8 cellular contexts compared by ENCODE assay signal in the genomic region with DNA sequence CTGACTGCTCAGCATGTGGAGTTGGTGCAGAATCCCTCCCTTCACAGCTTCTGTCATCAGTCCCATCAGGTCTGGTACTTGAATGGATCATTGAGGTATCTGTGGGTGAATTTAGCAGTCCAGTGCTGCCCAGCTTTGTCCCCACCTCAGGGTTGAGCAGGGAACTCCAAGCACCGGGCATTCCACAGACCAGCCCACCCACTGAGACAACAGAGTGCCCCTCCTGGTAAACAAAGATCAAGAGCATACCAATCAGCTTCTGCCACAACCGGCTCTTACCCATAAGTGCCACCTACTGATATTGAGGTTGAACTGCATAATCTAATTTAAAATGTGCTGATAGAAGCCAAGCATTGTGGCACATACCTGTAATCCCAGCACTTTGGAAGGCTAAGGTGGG. TPM values are rescaled to one million over a fixed set of nuclear protein-coding genes. Genes with fewer than 3 reads are reported as not detected.
DNase-seq lines count a peak whose midpoint lies in the region; ATAC-seq lines count a peak whose summit lies in the region.

No MANE protein-coding gene starts in this region.

- no CpG with 5 or more reads among the region's 2 CpGs for WGBS in neuronal stem cell (ENCODE audit: extremely low coverage in 2 of 2, insufficient read length in 2 of 2, insufficient replicate concordance in 1 of 2), 2 donors

- no peak overlapping the region for H3K9ac ChIP-seq in neuronal stem cell (ENCODE audit: low read depth, low read length, poor library complexity)

- H2AFZ ChIP-seq in neuronal stem cell (ENCODE audit: low read length): peak overlapping the region; percentile 2

- no peaks in the 10 kb centered on the region for H3K27me3 ChIP-seq in neuronal stem cell (ENCODE audit: control insufficient read depth in 3 of 3, insufficient read depth in 3 of 3, low read depth in 1 of 3, low read length in 3 of 3)

- H3K4me1 ChIP-seq in neuronal stem cell (ENCODE audit: control insufficient read depth in 2 of 2, insufficient read depth in 1 of 2, low read depth in 1 of 2, low read length in 2 of 2): no peaks in the 10 kb centered on the region

- no peak overlapping the region for H3K14ac ChIP-seq in neuronal stem cell (ENCODE audit: low read length)

- H3K36me3 ChIP-seq in neuronal stem cell (replicated peaks in 1 of 2; ENCODE audit: control insufficient read depth in 2 of 2, insufficient read depth in 2 of 2, low read length in 2 of 2): no peaks in the 10 kb centered on the region

- no peak overlapping the region for H2AK5ac ChIP-seq in neuronal stem cell (ENCODE audit: low read depth, low read length)

- H3K23ac ChIP-seq in neuronal stem cell (ENCODE audit: low read depth, low read length, poor library complexity): no peak overlapping the region

- no peak overlapping the region for H3K18ac ChIP-seq in neuronal stem cell (ENCODE audit: low read length)

- no peak overlapping the region for H2BK15ac ChIP-seq in neuronal stem cell (ENCODE audit: low read length)

- no peaks in the 10 kb centered on the region for H3K79me1 ChIP-seq in neuronal stem cell (ENCODE audit: low read depth, low read length)

- ATAC-seq in HG03457 (IDR thresholded peaks at IDR 0.05; ENCODE audit: unreplicated experiment) (peak; percentile 63), GM21786 (IDR thresholded peaks at IDR 0.05; ENCODE audit: unreplicated experiment) (no peak)

- no peak overlapping the region for H4K91ac ChIP-seq in neuronal stem cell (ENCODE audit: low read depth, low read length, poor library complexity)

- no peak overlapping the region for H3K4ac ChIP-seq in neuronal stem cell (ENCODE audit: low read length)

- no peak overlapping the region for H3K27ac ChIP-seq in neuronal stem cell (replicated peaks; ENCODE audit: low read length)

- H2BK120ac ChIP-seq in neuronal stem cell (ENCODE audit: low read depth, low read length): no peak overlapping the region

- no peak overlapping the region for H2BK5ac ChIP-seq in neuronal stem cell (ENCODE audit: low read length)

- H3K4me3 ChIP-seq in neuronal stem cell (ENCODE audit: low read length in 2 of 2): no peak overlapping the region

- no peak overlapping the region for H4K8ac ChIP-seq in neuronal stem cell (ENCODE audit: low read depth, low read length)

- no peaks in the 10 kb centered on the region for H3K9me3 ChIP-seq in neuronal stem cell (replicated peaks in 1 of 2; ENCODE audit: control insufficient read depth in 2 of 2, insufficient read depth in 1 of 2, low read depth in 1 of 2, low read length in 2 of 2)

- no peak overlapping the region for H2BK12ac ChIP-seq in neuronal stem cell (ENCODE audit: low read length)

- DNase-seq in NCI-H1417 (lab: John Stamatoyannopoulos, UW) (peak in 2 of 3 experiments; percentile 46 to 74), NCI-H1417 treated with DMSO at 0.1 percent for 48 hours (lab: John Stamatoyannopoulos, UW) (no peak), RPMI8226 (peak; percentile 64), neuronal stem cell (ENCODE audit: low spot score) (peak; percentile 11), NCI-H1930 (lab: John Stamatoyannopoulos, UW) (no peak)
- DNase-seq in activated T-cell treated with anti-CD3 and anti-CD28 coated beads, Interleukin-2, amount 50 U/mL, for 1 hour: no peak

- H3K4me2 ChIP-seq in neuronal stem cell (ENCODE audit: insufficient read depth, low read length, poor library complexity, severe bottlenecking): no peak overlapping the region

RNA-seq across cellular contexts. Expression of a gene that starts 57.1 kb away (rescaled TPM):
- polyA plus RNA-seq in neuronal stem cell (2013, experiment 1 of 2): 276 TPM
- 284 TPM for polyA plus RNA-seq in neuronal stem cell (2013, experiment 2 of 2)

Comparison
In these comparisons a context has a peak if more than half of its experiments do, and no peak if none do; other contexts are left out.
1. DNase-seq: peak in NCI-H1417 (2 of 3), RPMI8226 (single experiment) and neuronal stem cell (single experiment); none in NCI-H1417 treated with DMSO at 0.1 percent for 48 hours (single experiment), activated T-cell treated with anti-CD3 and anti-CD28 coated beads, Interleukin-2, amount 50 U/mL, for 1 hour (single experiment) and NCI-H1930 (0 of 2).